Comparison of ENCODE assay signal across 8 cellular contexts in the genomic region with DNA sequence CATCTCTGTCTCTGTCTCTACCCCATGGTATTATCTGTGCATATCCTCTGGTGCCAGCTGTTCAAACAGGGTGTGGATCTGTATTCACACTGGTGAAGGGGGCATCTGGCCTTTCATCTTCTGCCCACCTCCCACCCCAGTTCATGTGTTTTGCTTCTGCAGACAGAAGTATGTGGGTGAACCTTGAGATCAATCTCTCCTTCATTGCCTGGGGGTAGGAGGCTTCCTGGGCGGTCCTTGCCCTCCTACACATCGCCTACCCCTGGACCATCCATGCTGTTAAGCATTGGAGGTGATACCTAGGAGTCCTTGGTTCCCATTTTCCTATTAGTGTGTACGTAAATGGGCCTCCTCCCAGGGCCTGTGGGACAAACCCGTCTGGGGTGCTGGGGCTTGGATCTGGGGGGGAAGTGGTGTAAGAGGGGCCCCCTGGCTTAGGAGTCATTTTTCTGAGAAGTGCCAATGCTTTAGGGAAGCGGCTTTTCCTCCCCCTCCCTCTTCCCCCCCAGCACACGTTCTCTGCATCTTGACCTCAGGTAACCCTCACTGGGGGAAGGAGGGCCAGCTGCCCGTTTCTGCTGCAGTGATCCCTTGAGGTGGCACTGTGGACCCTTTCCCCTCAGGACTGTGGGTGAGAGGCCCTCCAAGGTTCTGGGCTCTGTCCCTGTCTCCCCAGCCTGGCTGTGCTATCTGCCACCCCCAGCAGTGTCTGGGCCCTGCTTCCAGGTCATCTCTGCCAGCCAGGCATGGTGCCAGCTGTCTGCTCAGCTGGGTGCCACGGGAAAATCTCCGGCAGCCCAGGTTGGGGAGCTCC. TPM values are rescaled to one million over a fixed set of nuclear protein-coding genes. Genes with fewer than 3 reads are reported as not detected.
A peak's percentile ranks its signal among the peaks of the same experiment; 100 is the strongest.
DNase-seq lines count a peak whose midpoint lies in the region; ATAC-seq lines count a peak whose summit lies in the region.

No MANE protein-coding gene starts in this region.

- peaks cover 90% of the 10 kb centered on the region for H3K4me1 Mint-ChIP-seq in activated naive CD8-positive, alpha-beta T cell treated with anti-CD3 and anti-CD28 coated beads, Interleukin-2, amount 50 U/mL, for 24 hours

- H3K9me3 ChIP-seq in muscle layer of duodenum (ENCODE audit: control insufficient read depth in 1 of 2, low read length in 2 of 2): no peaks in the 10 kb centered on the region

- H3K27ac Mint-ChIP-seq in activated naive CD8-positive, alpha-beta T cell treated with anti-CD3 and anti-CD28 coated beads, Interleukin-2, amount 50 U/mL, for 24 hours: peak overlapping the region; percentile 49

- H3K4me3 Mint-ChIP-seq in activated naive CD8-positive, alpha-beta T cell treated with anti-CD3 and anti-CD28 coated beads, Interleukin-2, amount 50 U/mL, for 24 hours: peak overlapping the region; percentile 45

- peaks cover 0 to 6% of the 10 kb centered on the region in 2 donors for H3K36me3 ChIP-seq in muscle layer of duodenum (ENCODE audit: control insufficient read depth in 1 of 2, insufficient read depth in 2 of 2, low read length in 2 of 2)

- no peaks in the 10 kb centered on the region for H3K27me3 ChIP-seq in muscle layer of duodenum (ENCODE audit: low read depth, low read length)

- peak overlapping the region in 1 of 2 donors; percentile 52 for H3K4me3 ChIP-seq in muscle layer of duodenum (ENCODE audit: low read depth in 1 of 2, low read length in 2 of 2)

- no peaks in the 10 kb centered on the region for H3K9me3 Mint-ChIP-seq in activated naive CD8-positive, alpha-beta T cell treated with anti-CD3 and anti-CD28 coated beads, Interleukin-2, amount 50 U/mL, for 24 hours

- H3K4me1 ChIP-seq in muscle layer of duodenum (ENCODE audit: control insufficient read depth in 1 of 2, insufficient read depth in 2 of 2, low read length in 2 of 2): peaks cover 62 to 94% of the 10 kb centered on the region in 2 donors

- peak overlapping the region; percentile 31 for H3K27ac ChIP-seq in muscle layer of duodenum (ENCODE audit: low read length)

- peaks cover 24% of the 10 kb centered on the region for H3K36me3 Mint-ChIP-seq in activated naive CD8-positive, alpha-beta T cell treated with anti-CD3 and anti-CD28 coated beads, Interleukin-2, amount 50 U/mL, for 24 hours (ENCODE audit: low read depth)

- DNase-seq in D341Med (ENCODE audit: low spot score): peak; percentile 74
- peak; percentile 94 for DNase-seq in MV-4-11 (lab: John Stamatoyannopoulos, UW)
- peak; percentile 37 for DNase-seq in activated naive CD8-positive, alpha-beta T cell treated with anti-CD3 and anti-CD28 coated beads, Interleukin-2, amount 50 U/mL, for 24 hours
- DNase-seq in HuH-7 (ENCODE audit: low spot score): no peak
- no peak for DNase-seq in HT-29 (ENCODE audit: low spot score)

- peak; percentile 7 for ATAC-seq in activated naive CD8-positive, alpha-beta T cell treated with anti-CD3 and anti-CD28 coated beads, Interleukin-2, amount 50 U/mL, for 24 hours
- ATAC-seq in HG03280 (IDR thresholded peaks at IDR 0.05; ENCODE audit: unreplicated experiment) (no peak), GM21528 (IDR thresholded peaks at IDR 0.05; ENCODE audit: low FRiP score, unreplicated experiment) (no peak)

- no peaks in the 10 kb centered on the region for H3K27me3 Mint-ChIP-seq in activated naive CD8-positive, alpha-beta T cell treated with anti-CD3 and anti-CD28 coated beads, Interleukin-2, amount 50 U/mL, for 24 hours

RNA-seq across cellular contexts. Expression of gene RARA, which starts 21.2 kb away (rescaled TPM):
- 40.0 and 44.5 TPM in 2 replicates for total RNA-seq in HT-29 (2014; rRNA removed; shearing (Covaris generic))

RNA-seq across cellular contexts. Expression of gene GJD3, which starts 34.3 kb away (rescaled TPM):
- not detected in 2 replicates for total RNA-seq in HT-29 (2014; rRNA removed; shearing (Covaris generic))

RNA-seq across cellular contexts. Expression of gene CDC6, which starts 42.5 kb away (rescaled TPM):
- total RNA-seq in HT-29 (2014; rRNA removed; shearing (Covaris generic)): 36.2 and 39.8 TPM in 2 replicates

Comparison
In these comparisons a context has a peak if more than half of its experiments do, and no peak if none do; other contexts are left out.
1. DNase-seq: peak in D341Med (single experiment), MV-4-11 (single experiment) and activated naive CD8-positive, alpha-beta T cell treated with anti-CD3 and anti-CD28 coated beads, Interleukin-2, amount 50 U/mL, for 24 hours (single experiment); none in HuH-7 (single experiment) and HT-29 (single experiment).